In the genomic region with DNA sequence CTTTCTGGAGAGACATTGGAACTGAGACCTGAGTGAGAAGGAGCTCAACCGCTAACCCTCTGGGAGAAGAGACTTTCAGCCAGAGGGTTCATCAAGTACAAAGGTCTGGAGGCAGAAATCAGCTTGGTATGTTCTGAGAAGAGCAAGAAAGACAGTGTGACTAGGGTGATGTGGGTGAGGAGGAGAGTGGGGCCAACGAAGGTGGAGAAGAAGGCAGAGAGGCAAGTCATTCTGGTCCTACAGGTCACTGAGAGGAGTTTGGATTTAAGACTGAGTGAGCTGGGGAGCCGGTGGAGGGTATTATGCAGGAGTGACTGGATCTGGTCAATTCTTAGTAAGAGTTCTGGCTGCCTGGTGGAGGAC, we compare ENCODE assay signal across 8 cellular contexts. TPM values are rescaled to one million over a fixed set of nuclear protein-coding genes. Genes with fewer than 3 reads are reported as not detected.
A peak's percentile ranks its signal among the peaks of the same experiment; 100 is the strongest.
DNase-seq lines count a peak whose midpoint lies in the region; ATAC-seq and TF ChIP-seq lines count a peak whose summit lies in the region.

No MANE protein-coding gene starts in this region.

- no peaks in the 10 kb centered on the region for H3K9me3 Mint-ChIP-seq in chondrocyte (ENCODE audit: low read depth)
- H3K9me3 Mint-ChIP-seq in naive B cell: no peaks in the 10 kb centered on the region

- H3K27ac Mint-ChIP-seq in chondrocyte (ENCODE audit: unreplicated experiment) (peak overlapping the region; percentile 72), naive B cell (peak overlapping the region in 5 of 6 donors; percentile 56 to 95 (median 87))

- DNase-seq in AG09309 (ENCODE audit: low read depth) (no peak), chondrocyte (ENCODE audit: low spot score) (no peak), naive B cell (no peak), NCI-H2029 treated with DMSO at 0.1 percent for 48 hours (lab: John Stamatoyannopoulos, UW) (no peak)
- DNase-seq in Jurkat, Clone E6-1 (ENCODE audit: low read depth, low spot score): no peak

- H3K36me3 Mint-ChIP-seq in chondrocyte (ENCODE audit: low read depth) (no peaks in the 10 kb centered on the region), naive B cell (no peaks in the 10 kb centered on the region)

- H3K27me3 Mint-ChIP-seq in chondrocyte (ENCODE audit: low read depth) (no peaks in the 10 kb centered on the region), naive B cell (no peaks in the 10 kb centered on the region)

- ATAC-seq in naive B cell (ENCODE audit: low read depth in 2 of 2) (no peak), GM21360 (IDR thresholded peaks at IDR 0.05; ENCODE audit: unreplicated experiment) (no peak), HG02798 (IDR thresholded peaks at IDR 0.05; ENCODE audit: poor library complexity, unreplicated experiment) (no peak), HG03139 (IDR thresholded peaks at IDR 0.05; ENCODE audit: unreplicated experiment) (no peak)

- H3K4me3 Mint-ChIP-seq in chondrocyte (ENCODE audit: unreplicated experiment) (peak overlapping the region; percentile 71), naive B cell (peak overlapping the region; percentile 75 to 90 (median 82))

- TF ChIP-seq CTCF in AG09309 (IDR thresholded peaks at IDR 0.05; ENCODE audit: control insufficient read depth, insufficient read depth, low read depth, low read length, missing control alignments): no peak
- no peak for TF ChIP-seq CTCF in chondrocyte (IDR thresholded peaks at IDR 0.05)

- peaks cover 28% of the 10 kb centered on the region for H3K4me1 Mint-ChIP-seq in chondrocyte (ENCODE audit: low read depth)
- peaks cover 29 to 38% (median 37%) of the 10 kb centered on the region in 3 donors for H3K4me1 Mint-ChIP-seq in naive B cell

- peak overlapping the region; percentile 25 for H3K4me3 ChIP-seq in AG09309 (ENCODE audit: control insufficient read depth, low read depth, low read length)
- peak overlapping the region; percentile 56 for H3K4me3 ChIP-seq in Jurkat, Clone E6-1 (ENCODE audit: low read length)

RNA-seq across cellular contexts. Expression of a gene that starts 12.2 kb away (rescaled TPM):
- not detected for polyA plus RNA-seq in Jurkat, Clone E6-1 (2012; ENCODE audit: insufficient read depth, insufficient read length)
- 0.10 TPM in 2 of 3 replicates, not detected in the other for total RNA-seq in chondrocyte
- under 1 TPM in 1 of 6 donors, not detected in 5; 0.05 TPM for polyA plus RNA-seq in naive B cell (ENCODE audit: low read depth in 6 of 6)

RNA-seq across cellular contexts. Expression of a gene that starts 26.8 kb away (rescaled TPM):
- polyA plus RNA-seq in Jurkat, Clone E6-1 (2012; ENCODE audit: insufficient read depth, insufficient read length): 4.5 TPM
- total RNA-seq in chondrocyte: 15.2 to 22.3 TPM (median 21.2 TPM) in 3 replicates
- polyA plus RNA-seq in naive B cell (ENCODE audit: low read depth in 6 of 6): 10 to 100 TPM; 47.3 to 99.7 (median 64.4) TPM
